In genomic region chr6:31829633-31830492, GRCh38 we compare ENCODE assay signal across 8 cellular contexts. TPM values are rescaled to one million over a fixed set of nuclear protein-coding genes. Genes with fewer than 3 reads are reported as not detected.
DNase-seq lines count a peak whose midpoint lies in the region; ATAC-seq and TF ChIP-seq lines count a peak whose summit lies in the region.

No MANE protein-coding gene starts in this region.

- H3K27me3 ChIP-seq in HUES6 (ENCODE audit: control insufficient read depth, insufficient read depth, low read length) (no peaks in the 10 kb centered on the region), dorsolateral prefrontal cortex (no peaks in the 10 kb centered on the region), mononuclear cell (ENCODE audit: insufficient read depth, low read length) (no peaks in the 10 kb centered on the region)

- H3K27ac ChIP-seq in HUES6 (ENCODE audit: low read depth, low read length) (no peak overlapping the region), RWPE1 (peak overlapping the region; percentile 97), dorsolateral prefrontal cortex (peak overlapping the region in 57 of 59 donors; percentile 20 to 99 (median 86))

- H3K36me3 ChIP-seq in HUES6 (ENCODE audit: control insufficient read depth, insufficient read depth, low read length), result peaks cover 1% of the 10 kb centered on the region; the same call in 1 of the 2 replicates

- no peak; the same call in 1 of the 2 replicates for TF ChIP-seq CTCF in RWPE1 (conservative IDR thresholded peaks at IDR 0.05; ENCODE audit: low read depth)
- TF ChIP-seq CTCF in dorsolateral prefrontal cortex (IDR thresholded peaks at IDR 0.05 in 54 of 56, conservative IDR thresholded peaks at IDR 0.05 in 2 of 56; ENCODE audit: low read depth in 1 of 56, partially characterized antibody in 56 of 56), result peak in 53 of 56 donors; percentile 10 to 78 (median 58)

- H3K4me1 ChIP-seq in HUES6 (ENCODE audit: control insufficient read depth, insufficient read depth, low read length) (peaks cover 25% of the 10 kb centered on the region), mononuclear cell (ENCODE audit: insufficient read depth, low read length) (peaks cover 55% of the 10 kb centered on the region)

- H3K9ac ChIP-seq in HUES6 (ENCODE audit: low read length), result peak overlapping the region; percentile 51

- H3K9me3 ChIP-seq in HUES6 (ENCODE audit: control insufficient read depth, insufficient read depth, low read depth, low read length), result no peaks in the 10 kb centered on the region
- no peaks in the 10 kb centered on the region for H3K9me3 ChIP-seq in mononuclear cell (ENCODE audit: low read depth, low read length)

- DNase-seq in Caki2 (ENCODE audit: low read depth), result peak; percentile 76
- no peak for DNase-seq in RWPE1 (ENCODE audit: low spot score)
- DNase-seq in dorsolateral prefrontal cortex, result peak in 2 of 10 donors; percentile 49 to 69
- DNase-seq in activated gamma-delta T cell treated with Interleukin-2 at 50 U/mL for 16 hours, result no peak
- no peak for DNase-seq in activated CD4-positive, CD25-positive, alpha-beta regulatory T cell treated with anti-CD3 and anti-CD28 coated beads, Interleukin-2, amount 50 U/mL, for 72 hours

- in situ Hi-C loops in Caki2 (cut with HindIII; ENCODE audit: low pct_unique_long_range_greater_than_20kb, low sequenced_read_pairs), result no loop called here

- intact Hi-C loops in dorsolateral prefrontal cortex (cut with DNase I), result loop anchor here in 1 of 2 donors (5.0 to 10.0 kb wide), 2 partner anchors 148 to 285 kb away; partner anchors contain the start of genes ATP6V1G2, DDX39B, LY6G5C and NFKBIL1

- H3K4me3 ChIP-seq in HUES6 (ENCODE audit: low read depth, low read length) (peak overlapping the region; percentile 70), dorsolateral prefrontal cortex (peak overlapping the region; percentile 50 to 89 (median 72)), mononuclear cell (ENCODE audit: low read length) (peak overlapping the region; percentile 59)

- POLR2A ChIA-PET in RWPE1 (lab: Yijun Ruan, JAX; ENCODE audit: low non-redundant PET), result interaction anchor here (0.6 to 1.2 kb wide), 2 partner anchors 11 to 33 kb away, joined by 3 to 4 read pairs; partner anchors contain the start of gene NEU1

- no peak for ATAC-seq in HG03039 (IDR thresholded peaks at IDR 0.05; ENCODE audit: unreplicated experiment)

- CTCF ChIA-PET in RWPE1 (lab: Yijun Ruan, JAX), result interaction anchor here (0.6 to 2.0 kb wide), 10 partner anchors 10 to 100 kb away, joined by 3 to 11 read pairs (median 5); partner anchors contain the start of genes DDAH2, HSPA1A, HSPA1L and VARS1

RNA-seq across cellular contexts. Expression of gene HSPA1B, which starts 2.3 kb away (rescaled TPM):
- total RNA-seq in Caki2 (2014; rRNA removed; shearing (Covaris generic); ENCODE audit: low replicate concordance), result 441 and 449 TPM in 2 replicates
- total RNA-seq in dorsolateral prefrontal cortex, result 1,000 to 10,000 TPM in 12 of 120 experiments, 100 to 1,000 TPM in 108; 119 to 3,588 (median 260) TPM
- total RNA-seq in mononuclear cell, result 13.3 TPM

RNA-seq across cellular contexts. Expression of gene HSPA1A, which starts 14.5 kb away (rescaled TPM):
- 316 and 350 TPM in 2 replicates for total RNA-seq in Caki2 (2014; rRNA removed; shearing (Covaris generic); ENCODE audit: low replicate concordance)
- total RNA-seq in dorsolateral prefrontal cortex, result 1,000 to 10,000 TPM in 12 of 120 experiments, 100 to 1,000 TPM in 96, 10 to 100 TPM in 12; 73.4 to 4,082 (median 220) TPM
- 16.6 TPM for total RNA-seq in mononuclear cell

RNA-seq across cellular contexts. Expression of gene HSPA1L, which starts 14.8 kb away (rescaled TPM):
- 0.61 and 2.0 TPM in 2 replicates for total RNA-seq in Caki2 (2014; rRNA removed; shearing (Covaris generic); ENCODE audit: low replicate concordance)
- 10 to 100 TPM in 3 of 120 experiments, 1 to 10 TPM in 117; 3.0 to 12.0 (median 5.5) TPM for total RNA-seq in dorsolateral prefrontal cortex
- 2.7 TPM for total RNA-seq in mononuclear cell

RNA-seq across cellular contexts. Expression of gene LSM2, which starts 23.1 kb away (rescaled TPM):
- total RNA-seq in Caki2 (2014; rRNA removed; shearing (Covaris generic); ENCODE audit: low replicate concordance), result 75.6 and 85.5 TPM in 2 replicates
- 10 to 100 TPM; 14.4 to 37.9 (median 25.8) TPM for total RNA-seq in dorsolateral prefrontal cortex
- 15.4 TPM for total RNA-seq in mononuclear cell

RNA-seq across cellular contexts. Expression of gene NEU1, which starts 32.8 kb away (rescaled TPM):
- total RNA-seq in Caki2 (2014; rRNA removed; shearing (Covaris generic); ENCODE audit: low replicate concordance), result 73.1 and 105 TPM in 2 replicates
- 10 to 100 TPM; 16.0 to 38.4 (median 27.6) TPM for total RNA-seq in dorsolateral prefrontal cortex
- 19.4 TPM for total RNA-seq in mononuclear cell
